Comparison of ENCODE assay signal across 31 cellular contexts in genomic region chr19:30388327-30388726, GRCh38. TPM values are rescaled to one million over a fixed set of nuclear protein-coding genes. Genes with fewer than 3 reads are reported as not detected.
"Had no signal": no experiment of that assay in that cellular context is flagged by ENCODE, and none has a peak within 500 bp of the region (broad histone marks: within the 10 kb centered on the region; RNA-seq: fewer than 3 reads in every experiment).

No MANE protein-coding gene starts in this region.

- H3K4me1 Mint-ChIP-seq: activated CD4-positive, alpha-beta T cell treated with anti-CD3 and anti-CD28 coated beads for 36 hours; activated CD4-positive, alpha-beta T cell treated with anti-CD3 and anti-CD28 coated beads, Interleukin-2, amount 10 ng/mL, durations not matched to agents 24 days and 14 days; activated naive CD4-positive, alpha-beta T cell treated with anti-CD3 and anti-CD28 coated beads, Interleukin-2, amount 10 ng/mL, durations not matched to agents 7 days and 5 days; activated naive CD8-positive, alpha-beta T cell treated with anti-CD3 and anti-CD28 coated beads, Interleukin-2, amount 10 ng/mL, durations not matched to agents 7 days and 5 days; central memory CD8-positive, alpha-beta T cell; T-helper 17 cell had no signal

- H3K4me3 Mint-ChIP-seq: activated CD4-positive, alpha-beta memory T cell treated with anti-CD3 and anti-CD28 coated beads for 36 hours; activated CD4-positive, alpha-beta T cell treated with anti-CD3 and anti-CD28 coated beads for 36 hours; activated CD4-positive, alpha-beta T cell treated with anti-CD3 and anti-CD28 coated beads, Interleukin-2, amount 10 ng/mL, durations not matched to agents 24 days and 14 days; activated CD8-positive, alpha-beta T cell treated with anti-CD3 and anti-CD28 coated beads, Interleukin-2, amount 10 ng/mL, durations not matched to agents 7 days and 5 days; activated naive CD4-positive, alpha-beta T cell treated with anti-CD3 and anti-CD28 coated beads, Interleukin-2, amount 10 ng/mL, durations not matched to agents 7 days and 5 days; activated naive CD8-positive, alpha-beta T cell treated with anti-CD3 and anti-CD28 coated beads, Interleukin-2, amount 10 ng/mL, durations not matched to agents 7 days and 5 days; activated T-cell treated with anti-CD3 and anti-CD28 coated beads, Interleukin-2, amount 50 U/mL, for 24 hours; activated T-cell treated with anti-CD3 and anti-CD28 coated beads, Interleukin-2, amount 50 U/mL, for 72 hours; brain; central memory CD8-positive, alpha-beta T cell; dendritic cell treated with granulocyte-macrophage colony-stimulating factor and Interleukin-4, amounts not matched to agents 40 ng/mL and 50 ng/mL, for 4 days; T-helper 17 cell; T-helper 2 cell treated with Interferon-gamma antibody and Interleukin-4, amounts not matched to agents 5 μg/mL and 100 μg/mL, for 36 hours had no signal

- DNase-seq: activated CD4-positive, alpha-beta memory T cell treated with anti-CD3 and anti-CD28 coated beads for 36 hours; activated CD4-positive, alpha-beta T cell treated with anti-CD3 and anti-CD28 coated beads for 36 hours; activated CD4-positive, alpha-beta T cell treated with anti-CD3 and anti-CD28 coated beads, Interleukin-2, amount 10 ng/mL, durations not matched to agents 24 days and 14 days; activated CD4-positive, CD25-positive, alpha-beta regulatory T cell; activated CD4-positive, CD25-positive, alpha-beta regulatory T cell treated with anti-CD3 and anti-CD28 coated beads, Interleukin-2, amount 50 U/mL, for 72 hours; activated CD8-positive, alpha-beta memory T cell treated with anti-CD3 and anti-CD28 coated beads, Interleukin-2, amount 50 U/mL, for 48 hours; activated CD8-positive, alpha-beta T cell treated with anti-CD3 and anti-CD28 coated beads, Interleukin-2, amount 10 ng/mL, durations not matched to agents 7 days and 5 days; activated gamma-delta T cell; activated naive CD4-positive, alpha-beta T cell; activated naive CD4-positive, alpha-beta T cell treated with anti-CD3 and anti-CD28 coated beads, Interleukin-2, amount 10 ng/mL, durations not matched to agents 7 days and 5 days; activated naive CD8-positive, alpha-beta T cell treated with anti-CD3 and anti-CD28 coated beads, Interleukin-2, amount 10 ng/mL, durations not matched to agents 7 days and 5 days; activated T-cell treated with anti-CD3 and anti-CD28 coated beads for 4 hours; activated T-cell treated with anti-CD3 and anti-CD28 coated beads, Interleukin-2, amount 50 U/mL, for 24 hours; activated T-cell treated with anti-CD3 and anti-CD28 coated beads, Interleukin-2, amount 50 U/mL, for 72 hours; effector CD8-positive, alpha-beta T cell; esophagus squamous epithelium; foreskin melanocyte; T-helper 1 cell; T-helper 17 cell; T1000 had no signal

- H3K9me3 Mint-ChIP-seq: activated CD4-positive, alpha-beta memory T cell treated with anti-CD3 and anti-CD28 coated beads for 36 hours; activated CD4-positive, alpha-beta T cell treated with anti-CD3 and anti-CD28 coated beads, Interleukin-2, amount 10 ng/mL, durations not matched to agents 24 days and 14 days; activated naive CD8-positive, alpha-beta T cell treated with anti-CD3 and anti-CD28 coated beads, Interleukin-2, amount 10 ng/mL, durations not matched to agents 7 days and 5 days; activated T-cell treated with anti-CD3 and anti-CD28 coated beads, Interleukin-2, amount 50 U/mL, for 24 hours; brain; central memory CD8-positive, alpha-beta T cell; dendritic cell treated with granulocyte-macrophage colony-stimulating factor and Interleukin-4, amounts not matched to agents 40 ng/mL and 50 ng/mL, for 4 days; T-helper 2 cell treated with Interferon-gamma antibody and Interleukin-4, amounts not matched to agents 5 μg/mL and 100 μg/mL, for 36 hours had no signal

- H3K27me3 Mint-ChIP-seq: activated naive CD8-positive, alpha-beta T cell treated with anti-CD3 and anti-CD28 coated beads, Interleukin-2, amount 10 ng/mL, durations not matched to agents 7 days and 5 days had no signal

- H3K27ac Mint-ChIP-seq: activated CD4-positive, alpha-beta memory T cell treated with anti-CD3 and anti-CD28 coated beads for 36 hours; activated CD4-positive, alpha-beta T cell treated with anti-CD3 and anti-CD28 coated beads for 36 hours; activated CD4-positive, alpha-beta T cell treated with anti-CD3 and anti-CD28 coated beads, Interleukin-2, amount 10 ng/mL, durations not matched to agents 24 days and 14 days; activated CD8-positive, alpha-beta T cell treated with anti-CD3 and anti-CD28 coated beads, Interleukin-2, amount 10 ng/mL, durations not matched to agents 7 days and 5 days; activated naive CD4-positive, alpha-beta T cell treated with anti-CD3 and anti-CD28 coated beads, Interleukin-2, amount 10 ng/mL, durations not matched to agents 7 days and 5 days; activated naive CD4-positive, alpha-beta T cell treated with anti-CD3 and anti-CD28 coated beads, Interleukin-2, amount 50 U/mL, for 72 hours; activated naive CD8-positive, alpha-beta T cell treated with anti-CD3 and anti-CD28 coated beads, Interleukin-2, amount 10 ng/mL, durations not matched to agents 7 days and 5 days; activated T-cell treated with anti-CD3 and anti-CD28 coated beads, Interleukin-2, amount 50 U/mL, for 24 hours; activated T-cell treated with anti-CD3 and anti-CD28 coated beads, Interleukin-2, amount 50 U/mL, for 72 hours; brain; dendritic cell treated with granulocyte-macrophage colony-stimulating factor and Interleukin-4, amounts not matched to agents 40 ng/mL and 50 ng/mL, for 4 days; T-helper 17 cell; T-helper 2 cell treated with Interferon-gamma antibody and Interleukin-4, amounts not matched to agents 5 μg/mL and 100 μg/mL, for 36 hours had no signal

- H3K36me3 Mint-ChIP-seq: activated CD4-positive, alpha-beta memory T cell treated with anti-CD3 and anti-CD28 coated beads for 36 hours; activated naive CD4-positive, alpha-beta T cell treated with anti-CD3 and anti-CD28 coated beads, Interleukin-2, amount 10 ng/mL, durations not matched to agents 7 days and 5 days; activated naive CD4-positive, alpha-beta T cell treated with anti-CD3 and anti-CD28 coated beads, Interleukin-2, amount 50 U/mL, for 72 hours; activated naive CD8-positive, alpha-beta T cell treated with anti-CD3 and anti-CD28 coated beads, Interleukin-2, amount 10 ng/mL, durations not matched to agents 7 days and 5 days; brain had no signal

- ATAC-seq: activated CD4-positive, alpha-beta T cell treated with anti-CD3 and anti-CD28 coated beads for 36 hours; activated CD8-positive, alpha-beta T cell treated with anti-CD3 and anti-CD28 coated beads, Interleukin-2, amount 10 ng/mL, durations not matched to agents 7 days and 5 days; activated naive CD4-positive, alpha-beta T cell treated with anti-CD3 and anti-CD28 coated beads, Interleukin-2, amount 50 U/mL, for 72 hours; activated T-cell treated with anti-CD3 and anti-CD28 coated beads, Interleukin-2, amount 50 U/mL, for 72 hours; gastroesophageal sphincter; T-helper 17 cell had no signal

RNA-seq across cellular contexts. Expression of gene ZNF536, which starts 16.1 kb away (rescaled TPM):
- total RNA-seq: activated CD4-positive, alpha-beta memory T cell treated with anti-CD3 and anti-CD28 coated beads for 36 hours; activated CD4-positive, alpha-beta T cell treated with anti-CD3 and anti-CD28 coated beads for 36 hours; activated CD4-positive, alpha-beta T cell treated with anti-CD3 and anti-CD28 coated beads, Interleukin-2, amount 10 ng/mL, durations not matched to agents 24 days and 14 days; activated CD8-positive, alpha-beta memory T cell treated with anti-CD3 and anti-CD28 coated beads for 36 hours; activated CD8-positive, alpha-beta T cell treated with anti-CD3 and anti-CD28 coated beads, Interleukin-2, amount 10 ng/mL, durations not matched to agents 7 days and 5 days; activated naive CD4-positive, alpha-beta T cell treated with anti-CD3 and anti-CD28 coated beads, Interleukin-2, amount 50 U/mL, for 72 hours; activated naive CD8-positive, alpha-beta T cell treated with anti-CD3 and anti-CD28 coated beads, Interleukin-2, amount 10 ng/mL, durations not matched to agents 7 days and 5 days; ascending aorta; endothelial cell of umbilical vein; fibroblast of villous mesenchyme; glomerular endothelial cell; T-helper 17 cell had no signal
